8 cellular contexts compared by ENCODE assay signal in the genomic region with DNA sequence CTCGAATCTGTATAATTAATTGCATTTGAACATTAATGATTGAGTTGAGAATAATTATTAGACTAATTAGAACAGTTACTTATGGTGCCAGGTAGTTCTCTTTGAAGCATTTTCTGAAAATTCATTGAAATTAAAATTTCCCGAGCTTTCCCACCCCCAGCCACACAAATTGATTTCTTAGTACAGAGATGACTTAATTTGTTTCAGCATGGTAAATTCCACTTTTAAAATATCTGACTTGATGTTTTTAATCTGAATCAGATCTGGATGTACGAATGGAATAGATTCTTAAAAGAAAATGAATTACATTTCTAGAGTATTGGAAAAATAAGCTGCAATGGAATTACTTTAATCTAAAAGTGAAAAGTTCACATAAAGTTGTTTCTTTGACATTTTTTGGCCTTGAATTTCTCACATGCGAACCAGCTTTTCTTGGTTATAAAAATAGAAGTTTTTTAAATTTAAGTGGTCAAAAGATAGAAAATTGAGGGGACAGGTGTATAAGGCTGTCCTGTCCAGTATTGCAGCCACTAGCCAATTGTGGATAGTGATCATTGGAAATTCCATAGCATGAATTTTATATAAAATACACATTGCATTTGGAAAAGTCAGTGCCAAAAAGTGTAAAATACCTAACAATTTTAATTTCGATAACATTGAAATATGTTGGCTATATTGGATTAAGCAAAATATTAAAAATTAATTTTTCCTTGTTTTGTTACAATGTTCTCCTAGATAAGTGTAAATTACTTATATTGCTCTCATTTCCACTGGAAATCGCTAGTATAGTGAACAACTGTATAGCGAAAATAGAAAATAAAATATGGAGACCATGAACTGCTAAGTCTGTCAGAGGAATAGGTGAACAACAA.
A peak's percentile ranks its signal among the peaks of the same experiment; 100 is the strongest.
DNase-seq lines count a peak whose midpoint lies in the region; ATAC-seq and TF ChIP-seq lines count a peak whose summit lies in the region.

No MANE protein-coding gene starts in this region.

- intact Hi-C loops in left cardiac atrium (cut with DNase I), result no loop called here
- intact Hi-C loops in lower lobe of right lung (cut with DNase I), result no loop called here
- intact Hi-C loops in uterus (cut with DNase I; ENCODE audit: low total_unique reads), result no loop called here

- H3K4me1 ChIP-seq in cardiac muscle cell (ENCODE audit: low read depth), result peaks cover 7% of the 10 kb centered on the region
- H3K4me1 ChIP-seq in adipocyte (ENCODE audit: control insufficient read depth, insufficient read depth, low read length), result peaks cover 25% of the 10 kb centered on the region
- peaks cover 19% of the 10 kb centered on the region for H3K4me1 ChIP-seq in lower lobe of right lung
- no peaks in the 10 kb centered on the region for H3K4me1 ChIP-seq in uterus

- TF ChIP-seq CTCF in cardiac muscle cell (IDR thresholded peaks at IDR 0.05; ENCODE audit: low read depth, low read length), result no peak
- TF ChIP-seq CTCF in lower lobe of right lung (IDR thresholded peaks at IDR 0.05), result no peak
- TF ChIP-seq CTCF in uterus (IDR thresholded peaks at IDR 0.05), result no peak

- H3K4me3 ChIP-seq in cardiac muscle cell (peak overlapping the region; percentile 82), adipocyte (ENCODE audit: low read length) (peak overlapping the region; percentile 87), lower lobe of right lung (peak overlapping the region; percentile 65), uterus (peak overlapping the region in 1 of 2 donors; percentile 59)

- peak overlapping the region; percentile 68 for H3K27ac ChIP-seq in cardiac muscle cell
- H3K27ac ChIP-seq in lower lobe of right lung, result peak overlapping the region; percentile 97
- H3K27ac ChIP-seq in uterus, result peak overlapping the region; percentile 74 to 90

- TF ChIP-seq POLR2A in uterus (IDR thresholded peaks at IDR 0.05), result no peak

- H3K36me3 ChIP-seq in cardiac muscle cell (no peaks in the 10 kb centered on the region), adipocyte (ENCODE audit: control insufficient read depth, insufficient read depth, low read length, severe bottlenecking) (no peaks in the 10 kb centered on the region), lower lobe of right lung (no peaks in the 10 kb centered on the region), uterus (no peaks in the 10 kb centered on the region)

- no peaks in the 10 kb centered on the region for H3K27me3 ChIP-seq in cardiac muscle cell
- H3K27me3 ChIP-seq in adipocyte (replicated peaks; ENCODE audit: control insufficient read depth, insufficient read depth, low read length), result no peaks in the 10 kb centered on the region
- peaks cover 20% of the 10 kb centered on the region for H3K27me3 ChIP-seq in lower lobe of right lung (ENCODE audit: low read depth)
- H3K27me3 ChIP-seq in uterus, result peaks cover 3 to 39% of the 10 kb centered on the region in 2 donors

- H3K9me3 ChIP-seq in cardiac muscle cell (ENCODE audit: low read depth) (no peaks in the 10 kb centered on the region), adipocyte (ENCODE audit: control insufficient read depth, low read length) (no peaks in the 10 kb centered on the region), lower lobe of right lung (no peaks in the 10 kb centered on the region), uterus (no peaks in the 10 kb centered on the region)

- ATAC-seq in left cardiac atrium (no peak), lower lobe of right lung (no peak), HG03025 (IDR thresholded peaks at IDR 0.05; ENCODE audit: low FRiP score, unreplicated experiment) (no peak), GM19455 (IDR thresholded peaks at IDR 0.05; ENCODE audit: unreplicated experiment) (no peak)

- H3K9ac ChIP-seq in adipocyte (ENCODE audit: low read length), result peak overlapping the region; percentile 79

- no peak for DNase-seq in cardiac muscle cell (ENCODE audit: low read depth in 1 of 2, low spot score in 1 of 2)
- DNase-seq in left cardiac atrium, result no peak
- no peak for DNase-seq in adipocyte (ENCODE audit: low read depth)
- DNase-seq in lower lobe of right lung, result no peak
- no peak for DNase-seq in uterus
- DNase-seq in activated CD4-positive, alpha-beta T cell treated with anti-CD3 and anti-CD28 coated beads for 4 hours, result no peak
